17 cellular contexts compared by ENCODE assay signal in the genomic region with DNA sequence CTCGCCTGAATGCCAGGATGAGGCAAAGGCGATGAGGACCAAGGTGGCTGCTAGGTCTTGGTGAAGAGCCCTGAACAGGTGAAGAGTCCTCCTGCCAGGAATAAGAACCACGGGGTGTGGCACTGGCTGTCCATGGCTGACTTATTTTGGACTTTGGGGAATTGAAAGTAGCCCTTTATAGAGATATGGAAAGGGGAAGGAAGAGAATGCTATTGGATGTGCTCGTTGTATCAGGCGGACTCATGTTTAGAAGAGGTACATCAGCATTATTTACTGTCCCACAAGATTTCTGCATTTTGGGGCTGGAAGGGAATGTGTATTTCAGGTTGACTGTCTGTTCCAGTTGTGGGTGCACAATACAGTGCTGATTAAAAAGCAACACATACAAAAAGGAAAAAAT.
DNase-seq lines count a peak whose midpoint lies in the region; ATAC-seq and TF ChIP-seq lines count a peak whose summit lies in the region.
"Had no signal": no experiment of that assay in that cellular context is flagged by ENCODE, and none has a peak within 500 bp of the region (broad histone marks: within the 10 kb centered on the region; RNA-seq: fewer than 3 reads in every experiment).

No MANE protein-coding gene starts in this region.

- peaks cover 3% of the 10 kb centered on the region for H3K9me3 Mint-ChIP-seq in activated CD8-positive, alpha-beta T cell treated with anti-CD3 and anti-CD28 coated beads for 36 hours

- no peaks in the 10 kb centered on the region for H3K4me1 Mint-ChIP-seq in activated CD8-positive, alpha-beta T cell treated with anti-CD3 and anti-CD28 coated beads for 36 hours (ENCODE audit: low read depth)
- H3K4me1 Mint-ChIP-seq: B cell; CD4-positive, alpha-beta memory T cell had no signal

- no peak overlapping the region for H3K4me3 Mint-ChIP-seq in activated CD8-positive, alpha-beta T cell treated with anti-CD3 and anti-CD28 coated beads for 36 hours
- H3K4me3 Mint-ChIP-seq: B cell; CD4-positive, alpha-beta memory T cell; HFFc6 had no signal

- peak; percentile 7 for DNase-seq in NOMO-1 treated with DMSO at 0.1 percent for 48 hours (lab: John Stamatoyannopoulos, UW; ENCODE audit: unreplicated experiment)
- no peak for DNase-seq in NOMO-1 (lab: John Stamatoyannopoulos, UW; ENCODE audit: unreplicated experiment in 2 of 2)
- peak; percentile 24 for DNase-seq in Ammon's horn (ENCODE audit: low spot score)
- peak; percentile 35 for DNase-seq in MV-4-11 (lab: John Stamatoyannopoulos, UW)
- DNase-seq in medulla oblongata (ENCODE audit: extremely low spot score) = peak; percentile 59
- DNase-seq in NCI-H1694 (lab: John Stamatoyannopoulos, UW) = no peak
- no peak for DNase-seq in activated CD8-positive, alpha-beta T cell treated with anti-CD3 and anti-CD28 coated beads for 36 hours
- no peak for DNase-seq in GM13976 (ENCODE audit: low spot score)
- DNase-seq: Calu3; CD4-positive, alpha-beta memory T cell; COR-L47; DMS53; DMS79 treated with DMSO at 0.1 percent for 48 hours; GF-D8; GOT3; HFFc6 had no signal

- peaks cover 4% of the 10 kb centered on the region for H3K27me3 Mint-ChIP-seq in activated CD8-positive, alpha-beta T cell treated with anti-CD3 and anti-CD28 coated beads for 36 hours
- H3K27me3 Mint-ChIP-seq: B cell had no signal

- no peak overlapping the region for H3K27ac Mint-ChIP-seq in activated CD8-positive, alpha-beta T cell treated with anti-CD3 and anti-CD28 coated beads for 36 hours
- H3K27ac Mint-ChIP-seq: B cell; CD4-positive, alpha-beta memory T cell; HFFc6 had no signal

- no peaks in the 10 kb centered on the region for H3K36me3 Mint-ChIP-seq in activated CD8-positive, alpha-beta T cell treated with anti-CD3 and anti-CD28 coated beads for 36 hours (ENCODE audit: low read depth)
- H3K36me3 Mint-ChIP-seq: CD4-positive, alpha-beta memory T cell had no signal

- no peak for TF ChIP-seq CTCF in activated CD8-positive, alpha-beta T cell treated with anti-CD3 and anti-CD28 coated beads for 36 hours (IDR thresholded peaks at IDR 0.05)
- TF ChIP-seq CTCF in GM13976 (IDR thresholded peaks at IDR 0.05; ENCODE audit: borderline replicate concordance, control extremely low read depth, extremely low read depth, insufficient read depth, missing control alignments) = no peak

- ATAC-seq in activated CD8-positive, alpha-beta T cell treated with anti-CD3 and anti-CD28 coated beads for 36 hours = no peak

- POLR2A ChIA-PET in activated CD8-positive, alpha-beta T cell treated with anti-CD3 and anti-CD28 coated beads for 36 hours (lab: Charles Lee) = no interaction called here

- intact Hi-C loops in activated CD8-positive, alpha-beta T cell treated with anti-CD3 and anti-CD28 coated beads for 36 hours (cut with micrococcal nuclease) = no loop called here

- CTCF ChIA-PET in activated CD8-positive, alpha-beta T cell treated with anti-CD3 and anti-CD28 coated beads for 36 hours (lab: Charles Lee) = no interaction called here

- in situ Hi-C loops in GM13976 (cut with MboI; ENCODE audit: low sequenced_read_pairs, unreplicated experiment) = no loop called here

Comparison
In these comparisons a context has a peak if more than half of its experiments do, and no peak if none do; other contexts are left out.
1. DNase-seq: peak in NOMO-1 treated with DMSO at 0.1 percent for 48 hours (single experiment), Ammon's horn (single experiment), MV-4-11 (single experiment) and medulla oblongata (single experiment); none in NOMO-1 (0 of 2), NCI-H1694 (single experiment), activated CD8-positive, alpha-beta T cell treated with anti-CD3 and anti-CD28 coated beads for 36 hours (single experiment) and GM13976 (single experiment).